In the genomic region with DNA sequence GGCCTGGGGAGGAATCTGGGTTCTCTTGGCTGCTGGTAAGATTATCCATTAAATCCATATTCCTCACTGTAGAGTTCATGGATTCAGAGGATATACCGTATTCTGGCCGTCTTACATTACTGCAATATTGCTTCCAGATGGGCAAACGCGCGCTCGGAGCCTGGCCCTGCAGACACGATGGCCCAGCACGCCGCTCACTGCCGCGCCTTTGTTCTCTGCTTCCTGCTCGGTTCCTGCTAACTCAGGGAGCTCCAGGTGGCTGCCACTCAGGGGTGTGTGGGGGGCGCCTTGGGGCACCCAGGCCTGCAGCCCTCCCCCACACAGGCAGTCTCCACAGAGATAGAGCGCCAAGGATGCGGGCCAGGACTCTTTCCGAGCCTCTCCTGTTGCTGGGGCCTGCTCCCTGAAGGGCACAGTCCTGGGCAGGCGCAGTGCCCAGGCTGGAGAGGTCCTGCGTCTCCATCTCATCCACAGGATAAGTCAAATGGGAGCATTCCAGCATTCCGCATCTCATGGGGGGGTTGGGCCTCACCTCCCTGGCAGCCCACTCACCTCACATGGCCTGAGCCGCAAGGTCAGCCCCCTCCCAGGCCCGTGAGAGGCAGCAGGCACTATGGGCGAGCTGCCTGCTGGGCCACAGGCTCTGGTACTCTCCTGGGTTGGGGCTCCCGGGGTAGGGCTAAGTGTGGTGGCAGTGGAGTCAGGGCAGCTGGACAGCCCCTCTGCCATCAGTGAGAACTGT, we compare ENCODE assay signal across 20 cellular contexts.
"Had no signal": no experiment of that assay in that cellular context is flagged by ENCODE, and none has a peak within 500 bp of the region (broad histone marks: within the 10 kb centered on the region; RNA-seq: fewer than 3 reads in every experiment).

No MANE protein-coding gene starts in this region.

- H3K4me1 Mint-ChIP-seq: activated CD4-positive, alpha-beta T cell treated with anti-CD3 and anti-CD28 coated beads for 36 hours; naive B cell; stimulated activated memory B cell treated with anti-CD40 and anti-IgM and Interleukin-4, amounts not matched to agents 10 μg/mL and 1 μg/mL and 100 μg/mL, for 72 hours had no signal

- ATAC-seq: activated CD4-positive, alpha-beta T cell treated with anti-CD3 and anti-CD28 coated beads for 36 hours; activated naive CD4-positive, alpha-beta T cell treated with anti-CD3 and anti-CD28 coated beads, Interleukin-2, amount 50 U/mL, for 72 hours; left lobe of liver; sciatic nerve; stimulated activated memory B cell treated with anti-CD40 and anti-IgM and Interleukin-4, amounts not matched to agents 10 μg/mL and 1 μg/mL and 100 μg/mL, for 72 hours; WTC11 had no signal

- H3K36me3 Mint-ChIP-seq: activated naive CD4-positive, alpha-beta T cell treated with anti-CD3 and anti-CD28 coated beads, Interleukin-2, amount 50 U/mL, for 72 hours; neural progenitor cell had no signal

- H3K4me3 Mint-ChIP-seq: activated CD4-positive, alpha-beta T cell treated with anti-CD3 and anti-CD28 coated beads for 36 hours; activated T-helper 1 cell treated with anti-CD3 and anti-CD28 coated beads, Interleukin-12 subunit alpha, Interleukin-12 subunit beta, Interleukin-2, Interleukin-4 antibody, amounts not matched to agents 30 ng/mL and 10 ng/mL and 1 ng/mL, durations not matched to agents 14 hours and 24 hours and 36 hours; naive B cell; neural progenitor cell; stimulated activated memory B cell treated with anti-CD40 and anti-IgM and Interleukin-4, amounts not matched to agents 10 μg/mL and 1 μg/mL and 100 μg/mL, for 72 hours; T-helper 2 cell treated with Interferon-gamma antibody and Interleukin-4, amounts not matched to agents 5 μg/mL and 100 μg/mL, for 36 hours; WTC11 had no signal

- DNase-seq: activated CD4-positive, alpha-beta T cell treated with anti-CD3 and anti-CD28 coated beads for 36 hours; activated CD4-positive, alpha-beta T cell treated with anti-CD3 and anti-CD28 coated beads, Interleukin-2, amount 50 U/mL, for 48 hours; activated gamma-delta T cell treated with Interleukin-2 at 50 U/mL for 16 hours; activated T-cell treated with anti-CD3 and anti-CD28 coated beads for 4 hours; dermis blood vessel endothelial cell; effector memory CD4-positive, alpha-beta T cell; hippocampal formation; islet precursor cell; mammary epithelial cell; naive B cell; stimulated activated CD4-positive, alpha-beta T cell treated with anti-CD3 and anti-CD28 coated beads, Interleukin-4, amount 100 ng/mL, for 4 hours; testis had no signal

- H3K27ac Mint-ChIP-seq: activated CD4-positive, alpha-beta T cell treated with anti-CD3 and anti-CD28 coated beads for 36 hours; activated naive CD4-positive, alpha-beta T cell treated with anti-CD3 and anti-CD28 coated beads, Interleukin-2, amount 50 U/mL, for 72 hours; activated T-helper 1 cell treated with anti-CD3 and anti-CD28 coated beads, Interleukin-12 subunit alpha, Interleukin-12 subunit beta, Interleukin-2, Interleukin-4 antibody, amounts not matched to agents 30 ng/mL and 10 ng/mL and 1 ng/mL, durations not matched to agents 14 hours and 24 hours and 36 hours; neural progenitor cell; stimulated activated memory B cell treated with anti-CD40 and anti-IgM and Interleukin-4, amounts not matched to agents 10 μg/mL and 1 μg/mL and 100 μg/mL, for 72 hours; T-helper 2 cell treated with Interferon-gamma antibody and Interleukin-4, amounts not matched to agents 5 μg/mL and 100 μg/mL, for 36 hours; WTC11 had no signal

- H3K27me3 Mint-ChIP-seq: activated CD4-positive, alpha-beta T cell treated with anti-CD3 and anti-CD28 coated beads for 36 hours; stimulated activated memory B cell treated with anti-CD40 and anti-IgM and Interleukin-4, amounts not matched to agents 10 μg/mL and 1 μg/mL and 100 μg/mL, for 72 hours had no signal
